9 cellular contexts compared by ENCODE assay signal in genomic region chrX:134718329-134719317, GRCh38.
DNase-seq lines count a peak whose midpoint lies in the region; ATAC-seq and TF ChIP-seq lines count a peak whose summit lies in the region.
"Had no signal": no experiment of that assay in that cellular context is flagged by ENCODE, and none has a peak within 500 bp of the region (broad histone marks: within the 10 kb centered on the region; RNA-seq: fewer than 3 reads in every experiment).

No MANE protein-coding gene starts in this region.

- H3K4me3 Mint-ChIP-seq in CD4-positive, CD25-positive, alpha-beta regulatory T cell, result peak overlapping the region in 1 of 4 donors; percentile 52
- no peak overlapping the region for H3K4me3 Mint-ChIP-seq in activated naive CD4-positive, alpha-beta T cell treated with anti-CD3 and anti-CD28 coated beads for 36 hours
- H3K4me3 Mint-ChIP-seq: neural crest cell had no signal

- peaks cover 0 to 3% (median 0%) of the 10 kb centered on the region in 7 donors for H3K9me3 Mint-ChIP-seq in CD4-positive, CD25-positive, alpha-beta regulatory T cell
- H3K9me3 Mint-ChIP-seq in activated naive CD4-positive, alpha-beta T cell treated with anti-CD3 and anti-CD28 coated beads for 36 hours, result no peaks in the 10 kb centered on the region
- H3K9me3 Mint-ChIP-seq: neural crest cell had no signal

- no peak for TF ChIP-seq CTCF in kidney epithelial cell (IDR thresholded peaks at IDR 0.05; ENCODE audit: insufficient read depth, low read length, poor library complexity, severe bottlenecking)
- TF ChIP-seq CTCF in dorsolateral prefrontal cortex (IDR thresholded peaks at IDR 0.05 in 54 of 56, conservative IDR thresholded peaks at IDR 0.05 in 2 of 56; ENCODE audit: low read depth in 1 of 56, partially characterized antibody in 56 of 56), result no peak

- no peaks in the 10 kb centered on the region for H3K27me3 ChIP-seq in CD4-positive, CD25-positive, alpha-beta regulatory T cell (ENCODE audit: control insufficient read depth, insufficient read depth, low read length)
- no peaks in the 10 kb centered on the region for H3K27me3 ChIP-seq in kidney epithelial cell (ENCODE audit: control insufficient read depth, insufficient read depth, low read length)
- peaks cover 0 to 55% (median 19%) of the 10 kb centered on the region in 45 donors for H3K27me3 ChIP-seq in dorsolateral prefrontal cortex

- no peaks in the 10 kb centered on the region for H3K36me3 ChIP-seq in CD4-positive, CD25-positive, alpha-beta regulatory T cell (ENCODE audit: control insufficient read depth, insufficient read depth, low read length)
- H3K36me3 ChIP-seq in kidney epithelial cell (ENCODE audit: control insufficient read depth, insufficient read depth, low read length), result no peaks in the 10 kb centered on the region

- H3K36me3 Mint-ChIP-seq in CD4-positive, CD25-positive, alpha-beta regulatory T cell, result no peaks in the 10 kb centered on the region
- no peaks in the 10 kb centered on the region for H3K36me3 Mint-ChIP-seq in activated naive CD4-positive, alpha-beta T cell treated with anti-CD3 and anti-CD28 coated beads for 36 hours (ENCODE audit: low read depth)

- H3K27ac Mint-ChIP-seq in CD4-positive, CD25-positive, alpha-beta regulatory T cell, result peak overlapping the region in 1 of 3 donors; percentile 26
- H3K27ac Mint-ChIP-seq in activated naive CD4-positive, alpha-beta T cell treated with anti-CD3 and anti-CD28 coated beads for 36 hours, result no peak overlapping the region

- intact Hi-C loops in activated naive CD4-positive, alpha-beta T cell treated with anti-CD3 and anti-CD28 coated beads for 36 hours (cut with micrococcal nuclease), result loop anchor here (1.0 kb wide), 3 partner anchors 64 to 119 kb away; a partner anchor contains a TSS
- intact Hi-C loops in dorsolateral prefrontal cortex (cut with DNase I), result no loop called here

- H3K4me3 ChIP-seq in CD4-positive, CD25-positive, alpha-beta regulatory T cell (ENCODE audit: low read depth, low read length), result no peak overlapping the region
- H3K4me3 ChIP-seq in kidney epithelial cell (ENCODE audit: low read depth, low read length) (no peak overlapping the region), dorsolateral prefrontal cortex (no peak overlapping the region)

- ATAC-seq in CD4-positive, CD25-positive, alpha-beta regulatory T cell (ENCODE audit: low read depth in 2 of 2), result peak in 1 of 2 donors; percentile 46
- peak; percentile 71 for ATAC-seq in GM19372 (IDR thresholded peaks at IDR 0.05; ENCODE audit: low read depth, unreplicated experiment)

- peak in 2 of 3 donors; percentile 34 to 81 for DNase-seq in CD4-positive, CD25-positive, alpha-beta regulatory T cell
- peak; percentile 93 for DNase-seq in LHCN-M2 (ENCODE audit: low read depth)
- DNase-seq in activated naive CD4-positive, alpha-beta T cell treated with anti-CD3 and anti-CD28 coated beads for 36 hours, result peak; percentile 65
- peak; percentile 79 for DNase-seq in kidney epithelial cell (ENCODE audit: low read depth)
- no peak for DNase-seq in NCI-H2029 (lab: John Stamatoyannopoulos, UW)
- no peak for DNase-seq in nucleus accumbens (lab: John Stamatoyannopoulos, UW)
- DNase-seq in dorsolateral prefrontal cortex, result no peak

- H3K4me1 ChIP-seq in CD4-positive, CD25-positive, alpha-beta regulatory T cell (ENCODE audit: control insufficient read depth, insufficient read depth, low read length, poor library complexity, severe bottlenecking), result peaks cover 4% of the 10 kb centered on the region

- peaks cover 5% of the 10 kb centered on the region for H3K27me3 Mint-ChIP-seq in CD4-positive, CD25-positive, alpha-beta regulatory T cell
- no peaks in the 10 kb centered on the region for H3K27me3 Mint-ChIP-seq in activated naive CD4-positive, alpha-beta T cell treated with anti-CD3 and anti-CD28 coated beads for 36 hours (ENCODE audit: low read depth)

- no peak overlapping the region for H3K27ac ChIP-seq in CD4-positive, CD25-positive, alpha-beta regulatory T cell (ENCODE audit: insufficient read depth, low read length, poor library complexity, severe bottlenecking)
- no peak overlapping the region for H3K27ac ChIP-seq in dorsolateral prefrontal cortex

- H3K9me3 ChIP-seq in CD4-positive, CD25-positive, alpha-beta regulatory T cell (ENCODE audit: control insufficient read depth in 2 of 2, low read length in 2 of 2), result no peaks in the 10 kb centered on the region

- H3K4me1 Mint-ChIP-seq in CD4-positive, CD25-positive, alpha-beta regulatory T cell, result peaks cover 0 to 10% (median 6%) of the 10 kb centered on the region in 4 donors
- peaks cover 18% of the 10 kb centered on the region for H3K4me1 Mint-ChIP-seq in activated naive CD4-positive, alpha-beta T cell treated with anti-CD3 and anti-CD28 coated beads for 36 hours (ENCODE audit: low read depth)

- CTCF ChIA-PET in activated naive CD4-positive, alpha-beta T cell treated with anti-CD3 and anti-CD28 coated beads for 36 hours (lab: Charles Lee), result no interaction called here

Comparison
In these comparisons a context has a peak if more than half of its experiments do, and no peak if none do; other contexts are left out.
1. DNase-seq: peak in CD4-positive, CD25-positive, alpha-beta regulatory T cell (2 of 3), LHCN-M2 (single experiment), activated naive CD4-positive, alpha-beta T cell treated with anti-CD3 and anti-CD28 coated beads for 36 hours (single experiment) and kidney epithelial cell (single experiment); none in NCI-H2029 (single experiment), nucleus accumbens (0 of 56) and dorsolateral prefrontal cortex (0 of 10).